ENCODE assay signal across 9 cellular contexts in the genomic region with DNA sequence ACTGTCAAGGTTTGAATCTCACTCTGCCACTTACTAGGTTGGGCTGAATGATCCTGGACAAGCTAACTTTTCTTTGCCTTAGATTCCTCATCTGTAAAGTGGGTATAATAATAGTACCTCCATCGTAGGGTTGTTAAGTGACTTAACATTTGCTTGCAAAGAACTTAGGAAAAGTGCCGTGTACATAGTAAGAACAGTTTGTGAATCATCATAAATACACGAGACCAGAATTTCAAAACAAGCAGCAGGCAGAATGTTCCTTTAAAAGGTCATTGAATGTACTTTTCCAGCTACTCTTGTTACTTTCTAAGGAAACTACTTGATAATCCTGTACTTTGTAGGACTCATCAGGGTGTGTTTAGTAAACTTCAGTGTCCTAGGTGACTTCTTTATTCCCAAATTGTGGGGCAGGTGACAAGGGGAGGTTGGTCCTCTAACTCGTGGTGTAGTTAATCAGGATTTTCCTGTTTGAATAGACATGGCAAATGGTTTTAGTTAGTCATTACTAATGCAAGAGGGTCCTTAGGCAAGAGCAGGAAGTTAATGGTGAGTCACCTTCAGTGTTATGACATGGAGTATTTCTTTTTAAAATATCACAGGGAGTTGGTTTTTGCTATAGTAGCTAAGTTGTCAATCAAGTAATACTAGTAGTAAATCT.
DNase-seq lines count a peak whose midpoint lies in the region; ATAC-seq lines count a peak whose summit lies in the region.
"Had no signal": no experiment of that assay in that cellular context is flagged by ENCODE, and none has a peak within 500 bp of the region (broad histone marks: within the 10 kb centered on the region; RNA-seq: fewer than 3 reads in every experiment).

No MANE protein-coding gene starts in this region.

- no peaks in the 10 kb centered on the region for H3K9me3 Mint-ChIP-seq in CD8-positive, alpha-beta memory T cell
- no peaks in the 10 kb centered on the region for H3K9me3 Mint-ChIP-seq in activated naive CD4-positive, alpha-beta T cell treated with anti-CD3 and anti-CD28 coated beads for 36 hours
- no peaks in the 10 kb centered on the region for H3K9me3 Mint-ChIP-seq in stimulated activated memory B cell treated with anti-CD40 and anti-IgM and Interleukin-4, amounts not matched to agents 10 μg/mL and 1 μg/mL and 100 μg/mL, for 72 hours
- H3K9me3 Mint-ChIP-seq in activated CD4-positive, alpha-beta memory T cell treated with anti-CD3 and anti-CD28 coated beads, Interleukin-2, amount 10 ng/mL, durations not matched to agents 7 days and 5 days: no peaks in the 10 kb centered on the region
- H3K9me3 Mint-ChIP-seq: central memory CD8-positive, alpha-beta T cell had no signal

- H3K27ac ChIP-seq in CD8-positive, alpha-beta memory T cell (ENCODE audit: low read depth, low read length): no peak overlapping the region

- H3K27me3 ChIP-seq in CD8-positive, alpha-beta memory T cell (ENCODE audit: insufficient read depth, low read length, poor library complexity, severe bottlenecking): no peaks in the 10 kb centered on the region

- CTCF ChIA-PET in CD8-positive, alpha-beta memory T cell (lab: Charles Lee): interaction anchor here (1.7 kb wide), 1 partner anchor 11 kb away, joined by 3 read pairs; no protein-coding TSS in a partner anchor
- CTCF ChIA-PET in activated naive CD4-positive, alpha-beta T cell treated with anti-CD3 and anti-CD28 coated beads for 36 hours (lab: Charles Lee): interaction anchor here (0.7 kb wide), 1 partner anchor 488 kb away, joined by 4 read pairs; no protein-coding TSS in a partner anchor
- CTCF ChIA-PET in activated CD4-positive, alpha-beta memory T cell treated with anti-CD3 and anti-CD28 coated beads, Interleukin-2, amount 10 ng/mL, durations not matched to agents 7 days and 5 days (lab: Charles Lee): no interaction called here

- no peaks in the 10 kb centered on the region for H3K4me1 ChIP-seq in CD8-positive, alpha-beta memory T cell (ENCODE audit: insufficient read depth, low read length)

- intact Hi-C loops in activated naive CD4-positive, alpha-beta T cell treated with anti-CD3 and anti-CD28 coated beads for 36 hours (cut with micrococcal nuclease): no loop called here

- peak; percentile 84 for DNase-seq in AG20443 (ENCODE audit: low spot score)
- peak; percentile 83 for DNase-seq in NCI-H226
- peak; percentile 72 to 87 for DNase-seq in dermis microvascular lymphatic vessel endothelial cell (ENCODE audit: low read depth in 2 of 2)
- DNase-seq in non-pigmented ciliary epithelial cell (ENCODE audit: low read depth): peak; percentile 66
- no peak for DNase-seq in CD8-positive, alpha-beta memory T cell
- DNase-seq in activated naive CD4-positive, alpha-beta T cell treated with anti-CD3 and anti-CD28 coated beads for 36 hours: no peak
- DNase-seq in activated CD4-positive, alpha-beta memory T cell treated with anti-CD3 and anti-CD28 coated beads, Interleukin-2, amount 10 ng/mL, durations not matched to agents 7 days and 5 days: no peak

- no peaks in the 10 kb centered on the region for H3K36me3 ChIP-seq in CD8-positive, alpha-beta memory T cell (ENCODE audit: insufficient read depth, low read length)

- no peak overlapping the region for H3K4me3 Mint-ChIP-seq in CD8-positive, alpha-beta memory T cell
- no peak overlapping the region for H3K4me3 Mint-ChIP-seq in activated naive CD4-positive, alpha-beta T cell treated with anti-CD3 and anti-CD28 coated beads for 36 hours
- no peak overlapping the region for H3K4me3 Mint-ChIP-seq in stimulated activated memory B cell treated with anti-CD40 and anti-IgM and Interleukin-4, amounts not matched to agents 10 μg/mL and 1 μg/mL and 100 μg/mL, for 72 hours
- no peak overlapping the region for H3K4me3 Mint-ChIP-seq in activated CD4-positive, alpha-beta memory T cell treated with anti-CD3 and anti-CD28 coated beads, Interleukin-2, amount 10 ng/mL, durations not matched to agents 7 days and 5 days
- H3K4me3 Mint-ChIP-seq: central memory CD8-positive, alpha-beta T cell had no signal

- H3K9me3 ChIP-seq in CD8-positive, alpha-beta memory T cell (ENCODE audit: low read length): no peaks in the 10 kb centered on the region

- no peak overlapping the region for H3K27ac Mint-ChIP-seq in CD8-positive, alpha-beta memory T cell
- no peak overlapping the region for H3K27ac Mint-ChIP-seq in activated naive CD4-positive, alpha-beta T cell treated with anti-CD3 and anti-CD28 coated beads for 36 hours
- no peak overlapping the region for H3K27ac Mint-ChIP-seq in stimulated activated memory B cell treated with anti-CD40 and anti-IgM and Interleukin-4, amounts not matched to agents 10 μg/mL and 1 μg/mL and 100 μg/mL, for 72 hours
- H3K27ac Mint-ChIP-seq in activated CD4-positive, alpha-beta memory T cell treated with anti-CD3 and anti-CD28 coated beads, Interleukin-2, amount 10 ng/mL, durations not matched to agents 7 days and 5 days: no peak overlapping the region

- no peaks in the 10 kb centered on the region for H3K4me1 Mint-ChIP-seq in CD8-positive, alpha-beta memory T cell
- H3K4me1 Mint-ChIP-seq in activated naive CD4-positive, alpha-beta T cell treated with anti-CD3 and anti-CD28 coated beads for 36 hours (ENCODE audit: low read depth): peaks cover 5% of the 10 kb centered on the region
- H3K4me1 Mint-ChIP-seq in stimulated activated memory B cell treated with anti-CD40 and anti-IgM and Interleukin-4, amounts not matched to agents 10 μg/mL and 1 μg/mL and 100 μg/mL, for 72 hours: no peaks in the 10 kb centered on the region
- H3K4me1 Mint-ChIP-seq in activated CD4-positive, alpha-beta memory T cell treated with anti-CD3 and anti-CD28 coated beads, Interleukin-2, amount 10 ng/mL, durations not matched to agents 7 days and 5 days: no peaks in the 10 kb centered on the region
- H3K4me1 Mint-ChIP-seq: central memory CD8-positive, alpha-beta T cell had no signal

- POLR2A ChIA-PET in CD8-positive, alpha-beta memory T cell (lab: Charles Lee): no interaction called here
- POLR2A ChIA-PET in activated CD4-positive, alpha-beta memory T cell treated with anti-CD3 and anti-CD28 coated beads, Interleukin-2, amount 10 ng/mL, durations not matched to agents 7 days and 5 days (lab: Charles Lee): no interaction called here

- peaks cover 5% of the 10 kb centered on the region in 2 donors for H3K27me3 Mint-ChIP-seq in CD8-positive, alpha-beta memory T cell
- peaks cover 9% of the 10 kb centered on the region for H3K27me3 Mint-ChIP-seq in activated naive CD4-positive, alpha-beta T cell treated with anti-CD3 and anti-CD28 coated beads for 36 hours (ENCODE audit: low read depth)
- H3K27me3 Mint-ChIP-seq in stimulated activated memory B cell treated with anti-CD40 and anti-IgM and Interleukin-4, amounts not matched to agents 10 μg/mL and 1 μg/mL and 100 μg/mL, for 72 hours: peaks cover 2% of the 10 kb centered on the region
- H3K27me3 Mint-ChIP-seq in activated CD4-positive, alpha-beta memory T cell treated with anti-CD3 and anti-CD28 coated beads, Interleukin-2, amount 10 ng/mL, durations not matched to agents 7 days and 5 days: no peaks in the 10 kb centered on the region

- peaks cover 0 to 2% (median 0%) of the 10 kb centered on the region in 3 donors for H3K36me3 Mint-ChIP-seq in CD8-positive, alpha-beta memory T cell
- H3K36me3 Mint-ChIP-seq in activated naive CD4-positive, alpha-beta T cell treated with anti-CD3 and anti-CD28 coated beads for 36 hours (ENCODE audit: low read depth): no peaks in the 10 kb centered on the region
- H3K36me3 Mint-ChIP-seq in stimulated activated memory B cell treated with anti-CD40 and anti-IgM and Interleukin-4, amounts not matched to agents 10 μg/mL and 1 μg/mL and 100 μg/mL, for 72 hours: no peaks in the 10 kb centered on the region
- H3K36me3 Mint-ChIP-seq in activated CD4-positive, alpha-beta memory T cell treated with anti-CD3 and anti-CD28 coated beads, Interleukin-2, amount 10 ng/mL, durations not matched to agents 7 days and 5 days (ENCODE audit: low read depth): no peaks in the 10 kb centered on the region

- H3K4me3 ChIP-seq in CD8-positive, alpha-beta memory T cell (ENCODE audit: low read length): no peak overlapping the region

- no peak for ATAC-seq in stimulated activated memory B cell treated with anti-CD40 and anti-IgM and Interleukin-4, amounts not matched to agents 10 μg/mL and 1 μg/mL and 100 μg/mL, for 72 hours

Comparison
In these comparisons a context has a peak if more than half of its experiments do, and no peak if none do; other contexts are left out.
1. DNase-seq: peak in AG20443 (single experiment), NCI-H226 (single experiment), dermis microvascular lymphatic vessel endothelial cell (2 of 2) and non-pigmented ciliary epithelial cell (single experiment); none in CD8-positive, alpha-beta memory T cell (0 of 5), activated naive CD4-positive, alpha-beta T cell treated with anti-CD3 and anti-CD28 coated beads for 36 hours (single experiment) and activated CD4-positive, alpha-beta memory T cell treated with anti-CD3 and anti-CD28 coated beads, Interleukin-2, amount 10 ng/mL, durations not matched to agents 7 days and 5 days (single experiment).